2 cellular contexts compared by ENCODE assay signal in the genomic region with DNA sequence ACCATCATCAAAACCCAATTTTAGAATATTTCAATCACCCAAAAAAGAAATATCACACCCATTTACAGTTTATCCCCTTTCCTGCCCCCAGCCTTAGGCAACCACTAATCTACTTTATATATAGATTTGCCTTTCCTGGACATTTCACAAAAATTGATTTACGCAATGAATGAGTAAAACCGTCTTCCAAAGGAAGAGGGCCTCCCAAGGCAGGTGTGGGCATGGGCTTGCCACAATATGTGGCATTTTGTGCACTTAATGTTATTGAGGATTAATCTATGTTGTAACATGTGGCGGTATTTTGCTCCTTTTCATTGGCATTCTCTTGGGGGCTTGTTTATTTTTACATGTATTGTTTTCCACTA.
TF ChIP-seq lines count a peak whose summit lies in the region.

No MANE protein-coding gene starts in this region.

TF ChIP-seq in A549, 52 proteins besides CTCF, POLR2A, EP300 and RAD21 (continued from another document):
- TF ChIP-seq, protein P1, sequence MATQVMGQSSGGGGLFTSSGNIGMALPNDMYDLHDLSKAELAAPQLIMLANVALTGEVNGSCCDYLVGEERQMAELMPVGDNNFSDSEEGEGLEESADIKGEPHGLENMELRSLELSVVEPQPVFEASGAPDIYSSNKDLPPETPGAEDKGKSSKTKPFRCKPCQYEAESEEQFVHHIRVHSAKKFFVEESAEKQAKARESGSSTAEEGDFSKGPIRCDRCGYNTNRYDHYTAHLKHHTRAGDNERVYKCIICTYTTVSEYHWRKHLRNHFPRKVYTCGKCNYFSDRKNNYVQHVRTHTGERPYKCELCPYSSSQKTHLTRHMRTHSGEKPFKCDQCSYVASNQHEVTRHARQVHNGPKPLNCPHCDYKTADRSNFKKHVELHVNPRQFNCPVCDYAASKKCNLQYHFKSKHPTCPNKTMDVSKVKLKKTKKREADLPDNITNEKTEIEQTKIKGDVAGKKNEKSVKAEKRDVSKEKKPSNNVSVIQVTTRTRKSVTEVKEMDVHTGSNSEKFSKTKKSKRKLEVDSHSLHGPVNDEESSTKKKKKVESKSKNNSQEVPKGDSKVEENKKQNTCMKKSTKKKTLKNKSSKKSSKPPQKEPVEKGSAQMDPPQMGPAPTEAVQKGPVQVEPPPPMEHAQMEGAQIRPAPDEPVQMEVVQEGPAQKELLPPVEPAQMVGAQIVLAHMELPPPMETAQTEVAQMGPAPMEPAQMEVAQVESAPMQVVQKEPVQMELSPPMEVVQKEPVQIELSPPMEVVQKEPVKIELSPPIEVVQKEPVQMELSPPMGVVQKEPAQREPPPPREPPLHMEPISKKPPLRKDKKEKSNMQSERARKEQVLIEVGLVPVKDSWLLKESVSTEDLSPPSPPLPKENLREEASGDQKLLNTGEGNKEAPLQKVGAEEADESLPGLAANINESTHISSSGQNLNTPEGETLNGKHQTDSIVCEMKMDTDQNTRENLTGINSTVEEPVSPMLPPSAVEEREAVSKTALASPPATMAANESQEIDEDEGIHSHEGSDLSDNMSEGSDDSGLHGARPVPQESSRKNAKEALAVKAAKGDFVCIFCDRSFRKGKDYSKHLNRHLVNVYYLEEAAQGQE (IDR thresholded peaks at IDR 0.05) = no peak
- TF ChIP-seq EHF (CRISPR knock-in tag; IDR thresholded peaks at IDR 0.05) = no peak

TF ChIP-seq in GM12891, 5 proteins besides CTCF, POLR2A, EP300 and RAD21 (continued from another document):
- TF ChIP-seq PAX5 (IDR thresholded peaks at IDR 0.05; ENCODE audit: insufficient read depth, low read length, severe bottlenecking) = no peak
- TF ChIP-seq SPI1 (IDR thresholded peaks at IDR 0.05; ENCODE audit: low read depth, low read length) = no peak
- TF ChIP-seq POU2F2 (IDR thresholded peaks at IDR 0.05; ENCODE audit: low read depth, low read length) = no peak
- no peak for TF ChIP-seq TAF1 (IDR thresholded peaks at IDR 0.05; ENCODE audit: low read depth, low read length)
TF ChIP-seq in GM12891: peak in this region for 0.
